1 cellular context compared by ENCODE assay signal in genomic region chr1:12604114-12604874, GRCh38.
TF ChIP-seq lines count a peak whose summit lies in the region.

No MANE protein-coding gene starts in this region.

TF ChIP-seq in IMR-90, 13 proteins besides CTCF, POLR2A, EP300 and RAD21 (continued from another document):
- TF ChIP-seq USF2 (IDR thresholded peaks at IDR 0.05; ENCODE audit: low read depth, low read length) (no peak), ELK1 (IDR thresholded peaks at IDR 0.05; ENCODE audit: borderline replicate concordance, low read depth, low read length) (no peak), MAZ (IDR thresholded peaks at IDR 0.05; ENCODE audit: borderline replicate concordance, low read depth, low read length) (peak; percentile 53; the same call in 1 of the 2 replicates), FOS (IDR thresholded peaks at IDR 0.05; ENCODE audit: low read depth, low read length) (peak; percentile 90), NFE2L2 (IDR thresholded peaks at IDR 0.05; ENCODE audit: low read depth, low read length) (0 out of 2 replicates have a peak, but pooled peaks have one; percentile 29), RCOR1 (IDR thresholded peaks at IDR 0.05; ENCODE audit: insufficient replicate concordance, low read length) (no peak), SMC3 (IDR thresholded peaks at IDR 0.05; ENCODE audit: low read depth, low read length) (no peak), BHLHE40 (IDR thresholded peaks at IDR 0.05; ENCODE audit: low read depth, low read length) (0 out of 2 replicates have a peak, but pooled peaks have one; percentile 44), CEBPB (IDR thresholded peaks at IDR 0.05; ENCODE audit: low read depth, low read length) (peak; percentile 87), MAFK (IDR thresholded peaks at IDR 0.05; ENCODE audit: low read depth, low read length) (0 out of 2 replicates have a peak, but pooled peaks have one; percentile 11), CHD1 (IDR thresholded peaks at IDR 0.05; ENCODE audit: low read depth, low read length) (no peak), MXI1 (IDR thresholded peaks at IDR 0.05; ENCODE audit: borderline replicate concordance, low read depth, low read length) (no peak)
